Comparison of ENCODE assay signal across 1 cellular context in genomic region chr3:187748050-187748481, GRCh38.
TF ChIP-seq lines count a peak whose summit lies in the region.

No MANE protein-coding gene starts in this region.

TF ChIP-seq in Ishikawa, 13 proteins besides CTCF, POLR2A, EP300 and RAD21 (continued from another document):
- TF ChIP-seq ZBTB7A (IDR thresholded peaks at IDR 0.05; ENCODE audit: low read depth) (no peak), TEAD4 (IDR thresholded peaks at IDR 0.05) (no peak), EGR1 (IDR thresholded peaks at IDR 0.05) (no peak), NFIC (IDR thresholded peaks at IDR 0.05) (peak; percentile 35; the same call in 1 of the 2 replicates), TCF12 (IDR thresholded peaks at IDR 0.05; ENCODE audit: low read depth) (peak; percentile 58)
